Comparison of ENCODE assay signal across 8 cellular contexts in the genomic region with DNA sequence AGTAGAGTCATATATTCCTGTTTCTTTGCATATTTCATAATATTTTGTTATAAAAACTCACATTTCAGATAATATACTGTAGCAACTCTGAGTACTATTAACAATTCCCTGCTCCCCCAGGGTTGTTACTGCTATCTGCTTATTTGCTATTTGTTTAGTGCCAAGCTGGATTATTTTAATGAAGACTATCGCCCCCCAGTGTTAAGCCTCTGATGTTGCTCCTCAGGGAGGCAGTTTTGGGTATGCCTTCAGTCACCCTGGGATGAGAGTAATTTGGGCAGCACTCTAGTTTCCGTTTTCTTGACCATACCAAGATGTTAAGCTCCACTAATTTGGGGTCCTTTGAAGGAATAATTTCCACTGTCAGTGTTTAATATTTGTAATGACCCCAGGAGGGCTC. TPM values are rescaled to one million over a fixed set of nuclear protein-coding genes. Genes with fewer than 3 reads are reported as not detected.
DNase-seq lines count a peak whose midpoint lies in the region; ATAC-seq and TF ChIP-seq lines count a peak whose summit lies in the region.

No MANE protein-coding gene starts in this region.

- peaks cover 28% of the 10 kb centered on the region for H3K36me3 Mint-ChIP-seq in activated naive CD4-positive, alpha-beta T cell treated with anti-CD3 and anti-CD28 coated beads, Interleukin-2, amount 10 ng/mL, durations not matched to agents 7 days and 5 days
- H3K36me3 Mint-ChIP-seq in central memory CD8-positive, alpha-beta T cell (ENCODE audit: insufficient read depth), result peaks cover 21% of the 10 kb centered on the region
- peaks cover 43% of the 10 kb centered on the region for H3K36me3 Mint-ChIP-seq in activated T-helper 2 cell treated with anti-CD3 and anti-CD28 coated beads, Interferon-gamma antibody, Interleukin-2, Interleukin-4, amounts not matched to agents 10 μg/mL and 5 μg/mL and 100 μg/mL, durations not matched to agents 14 hours and 24 hours and 36 hours (ENCODE audit: low read depth)

- no peaks in the 10 kb centered on the region for H3K4me1 Mint-ChIP-seq in activated naive CD4-positive, alpha-beta T cell treated with anti-CD3 and anti-CD28 coated beads, Interleukin-2, amount 10 ng/mL, durations not matched to agents 7 days and 5 days
- H3K4me1 Mint-ChIP-seq in central memory CD8-positive, alpha-beta T cell, result peaks cover 32% of the 10 kb centered on the region
- H3K4me1 Mint-ChIP-seq in activated T-helper 2 cell treated with anti-CD3 and anti-CD28 coated beads, Interferon-gamma antibody, Interleukin-2, Interleukin-4, amounts not matched to agents 10 μg/mL and 5 μg/mL and 100 μg/mL, durations not matched to agents 14 hours and 24 hours and 36 hours (ENCODE audit: low read depth), result no peaks in the 10 kb centered on the region

- intact Hi-C loops in activated T-helper 2 cell treated with anti-CD3 and anti-CD28 coated beads, Interferon-gamma antibody, Interleukin-2, Interleukin-4, amounts not matched to agents 10 μg/mL and 5 μg/mL and 100 μg/mL, durations not matched to agents 14 hours and 24 hours and 36 hours (cut with micrococcal nuclease), result no loop called here

- DNase-seq in activated naive CD4-positive, alpha-beta T cell treated with anti-CD3 and anti-CD28 coated beads, Interleukin-2, amount 10 ng/mL, durations not matched to agents 7 days and 5 days, result peak; percentile 25
- DNase-seq in activated naive CD4-positive, alpha-beta T cell treated with Interleukin-2 at 50 U/mL for 16 hours, result no peak
- peak; percentile 41 for DNase-seq in LHCN-M2 (ENCODE audit: low read depth)
- DNase-seq in central memory CD8-positive, alpha-beta T cell (ENCODE audit: low spot score in 2 of 2), result no peak
- DNase-seq in retinal pigment epithelial cell (ENCODE audit: low read depth), result no peak
- no peak for DNase-seq in superior temporal gyrus (ENCODE audit: extremely low spot score)
- no peak for DNase-seq in activated T-helper 2 cell treated with anti-CD3 and anti-CD28 coated beads, Interferon-gamma antibody, Interleukin-2, Interleukin-4, amounts not matched to agents 10 μg/mL and 5 μg/mL and 100 μg/mL, durations not matched to agents 14 hours and 24 hours and 36 hours (ENCODE audit: low spot score)

- H3K9me3 Mint-ChIP-seq in activated naive CD4-positive, alpha-beta T cell treated with anti-CD3 and anti-CD28 coated beads, Interleukin-2, amount 10 ng/mL, durations not matched to agents 7 days and 5 days, result peaks cover 3% of the 10 kb centered on the region
- no peaks in the 10 kb centered on the region for H3K9me3 Mint-ChIP-seq in central memory CD8-positive, alpha-beta T cell
- H3K9me3 Mint-ChIP-seq in activated T-helper 2 cell treated with anti-CD3 and anti-CD28 coated beads, Interferon-gamma antibody, Interleukin-2, Interleukin-4, amounts not matched to agents 10 μg/mL and 5 μg/mL and 100 μg/mL, durations not matched to agents 14 hours and 24 hours and 36 hours, result peaks cover 15% of the 10 kb centered on the region

- no peak overlapping the region for H3K27ac Mint-ChIP-seq in activated naive CD4-positive, alpha-beta T cell treated with anti-CD3 and anti-CD28 coated beads, Interleukin-2, amount 10 ng/mL, durations not matched to agents 7 days and 5 days
- H3K27ac Mint-ChIP-seq in central memory CD8-positive, alpha-beta T cell (ENCODE audit: low read depth), result peak overlapping the region; percentile 17
- no peak overlapping the region for H3K27ac Mint-ChIP-seq in activated T-helper 2 cell treated with anti-CD3 and anti-CD28 coated beads, Interferon-gamma antibody, Interleukin-2, Interleukin-4, amounts not matched to agents 10 μg/mL and 5 μg/mL and 100 μg/mL, durations not matched to agents 14 hours and 24 hours and 36 hours

- H3K4me3 Mint-ChIP-seq in activated naive CD4-positive, alpha-beta T cell treated with anti-CD3 and anti-CD28 coated beads, Interleukin-2, amount 10 ng/mL, durations not matched to agents 7 days and 5 days, result no peak overlapping the region
- no peak overlapping the region for H3K4me3 Mint-ChIP-seq in central memory CD8-positive, alpha-beta T cell
- H3K4me3 Mint-ChIP-seq in activated T-helper 2 cell treated with anti-CD3 and anti-CD28 coated beads, Interferon-gamma antibody, Interleukin-2, Interleukin-4, amounts not matched to agents 10 μg/mL and 5 μg/mL and 100 μg/mL, durations not matched to agents 14 hours and 24 hours and 36 hours (ENCODE audit: low read depth), result no peak overlapping the region

- no peak for ATAC-seq in central memory CD8-positive, alpha-beta T cell (replicated peaks; ENCODE audit: extremely low read depth, poor library complexity, severe bottlenecking)
- no peak for ATAC-seq in GM18858 (IDR thresholded peaks at IDR 0.05; ENCODE audit: unreplicated experiment)

- no peak overlapping the region for H3K4me3 ChIP-seq in retinal pigment epithelial cell (ENCODE audit: low read length)

- CTCF ChIA-PET in activated naive CD4-positive, alpha-beta T cell treated with anti-CD3 and anti-CD28 coated beads, Interleukin-2, amount 10 ng/mL, durations not matched to agents 7 days and 5 days (lab: Charles Lee), result interaction anchor here (1.1 to 2.1 kb wide), 3 partner anchors 10 to 26 kb away, joined by 4 to 11 read pairs (median 4); no protein-coding TSS in a partner anchor

- peak; percentile 61 for TF ChIP-seq CTCF in retinal pigment epithelial cell (conservative IDR thresholded peaks at IDR 0.05; ENCODE audit: low read depth, low read length)

- H3K27me3 Mint-ChIP-seq in activated naive CD4-positive, alpha-beta T cell treated with anti-CD3 and anti-CD28 coated beads, Interleukin-2, amount 10 ng/mL, durations not matched to agents 7 days and 5 days, result no peaks in the 10 kb centered on the region
- H3K27me3 Mint-ChIP-seq in central memory CD8-positive, alpha-beta T cell, result no peaks in the 10 kb centered on the region
- no peaks in the 10 kb centered on the region for H3K27me3 Mint-ChIP-seq in activated T-helper 2 cell treated with anti-CD3 and anti-CD28 coated beads, Interferon-gamma antibody, Interleukin-2, Interleukin-4, amounts not matched to agents 10 μg/mL and 5 μg/mL and 100 μg/mL, durations not matched to agents 14 hours and 24 hours and 36 hours (ENCODE audit: low read depth)

RNA-seq across cellular contexts. Expression of a gene that starts 46.0 kb away (rescaled TPM):
- total RNA-seq in LHCN-M2 (2014; rRNA removed), result 87.2 and 138 TPM in 2 replicates
- 24.0 TPM for polyA plus RNA-seq in LHCN-M2 (2012)
- total RNA-seq in activated T-helper 2 cell treated with anti-CD3 and anti-CD28 coated beads, Interferon-gamma antibody, Interleukin-2, Interleukin-4, amounts not matched to agents 10 μg/mL and 5 μg/mL and 100 μg/mL, durations not matched to agents 14 hours and 24 hours and 36 hours, result 36.6 and 38.8 TPM in 2 replicates

Comparison
In these comparisons a context has a peak if more than half of its experiments do, and no peak if none do; other contexts are left out.
1. DNase-seq: peak in activated naive CD4-positive, alpha-beta T cell treated with anti-CD3 and anti-CD28 coated beads, Interleukin-2, amount 10 ng/mL, durations not matched to agents 7 days and 5 days (single experiment) and LHCN-M2 (single experiment); none in activated naive CD4-positive, alpha-beta T cell treated with Interleukin-2 at 50 U/mL for 16 hours (single experiment), central memory CD8-positive, alpha-beta T cell (0 of 2), retinal pigment epithelial cell (single experiment), superior temporal gyrus (single experiment) and activated T-helper 2 cell treated with anti-CD3 and anti-CD28 coated beads, Interferon-gamma antibody, Interleukin-2, Interleukin-4, amounts not matched to agents 10 μg/mL and 5 μg/mL and 100 μg/mL, durations not matched to agents 14 hours and 24 hours and 36 hours (single experiment).